Comparison of ENCODE assay signal across 1 cellular context in genomic region chr9:111896942-111897830, GRCh38.
TF ChIP-seq lines count a peak whose summit lies in the region.

No MANE protein-coding gene starts in this region.

TF ChIP-seq in HepG2, 621 proteins besides CTCF, POLR2A, EP300 and RAD21 (continued from another document):
- no peak for TF ChIP-seq ZNF281 (CRISPR knock-in tag; IDR thresholded peaks at IDR 0.05; ENCODE audit: borderline replicate concordance)
